In the genomic region with DNA sequence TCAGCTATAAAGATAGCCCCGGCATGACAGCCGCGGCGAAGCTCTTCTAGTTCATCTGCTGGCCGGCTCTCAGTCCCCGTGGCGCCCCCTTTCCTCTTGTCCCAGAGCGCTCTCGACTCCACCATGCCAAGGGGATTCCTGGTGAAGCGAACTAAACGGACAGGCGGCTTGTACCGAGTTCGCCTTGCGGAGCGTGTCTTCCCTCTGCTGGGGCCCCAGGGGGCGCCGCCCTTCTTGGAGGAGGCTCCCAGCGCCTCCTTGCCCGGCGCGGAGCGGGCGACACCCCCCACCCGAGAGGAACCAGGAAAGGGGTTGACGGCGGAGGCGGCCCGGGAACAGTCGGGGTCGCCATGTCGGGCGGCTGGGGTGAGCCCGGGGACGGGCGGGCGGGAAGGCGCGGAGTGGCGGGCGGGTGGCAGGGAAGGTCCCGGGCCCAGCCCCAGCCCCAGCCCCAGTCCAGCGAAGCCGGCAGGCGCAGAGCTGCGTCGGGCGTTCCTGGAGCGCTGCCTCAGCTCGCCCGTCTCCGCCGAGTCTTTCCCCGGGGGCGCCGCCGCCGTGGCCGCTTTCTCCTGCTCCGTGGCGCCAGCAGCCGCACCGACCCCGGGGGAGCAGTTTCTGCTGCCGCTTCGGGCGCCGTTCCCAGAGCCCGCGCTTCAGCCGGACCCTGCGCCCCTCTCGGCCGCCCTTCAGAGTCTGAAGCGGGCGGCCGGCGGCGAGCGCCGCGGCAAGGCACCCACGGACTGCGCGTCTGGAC, we compare ENCODE assay signal across 8 cellular contexts. TPM values are rescaled to one million over a fixed set of nuclear protein-coding genes. Genes with fewer than 3 reads are reported as not detected.
A peak's percentile ranks its signal among the peaks of the same experiment; 100 is the strongest.
DNase-seq lines count a peak whose midpoint lies in the region; ATAC-seq and TF ChIP-seq lines count a peak whose summit lies in the region.

A gene with protein sequence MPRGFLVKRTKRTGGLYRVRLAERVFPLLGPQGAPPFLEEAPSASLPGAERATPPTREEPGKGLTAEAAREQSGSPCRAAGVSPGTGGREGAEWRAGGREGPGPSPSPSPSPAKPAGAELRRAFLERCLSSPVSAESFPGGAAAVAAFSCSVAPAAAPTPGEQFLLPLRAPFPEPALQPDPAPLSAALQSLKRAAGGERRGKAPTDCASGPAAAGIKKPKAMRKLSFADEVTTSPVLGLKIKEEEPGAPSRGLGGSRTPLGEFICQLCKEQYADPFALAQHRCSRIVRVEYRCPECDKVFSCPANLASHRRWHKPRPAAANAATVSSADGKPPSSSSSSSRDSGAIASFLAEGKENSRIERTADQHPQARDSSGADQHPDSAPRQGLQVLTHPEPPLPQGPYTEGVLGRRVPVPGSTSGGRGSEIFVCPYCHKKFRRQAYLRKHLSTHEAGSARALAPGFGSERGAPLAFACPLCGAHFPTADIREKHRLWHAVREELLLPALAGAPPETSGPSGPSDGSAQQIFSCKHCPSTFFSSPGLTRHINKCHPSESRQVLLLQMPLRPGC (plus strand): TSS at position 35 of the 754 bp plus-strand sequence. CDS start 89 bp downstream, at position 124.

- DNase-seq in ELR (ENCODE audit: low read depth) (peak; percentile 45), MV-4-11 (lab: John Stamatoyannopoulos, UW) (peak; percentile 22), iPS DF 6.9 (ENCODE audit: low read depth, low spot score) (no peak), smooth muscle cell (lab: John Stamatoyannopoulos, UW; ENCODE audit: unreplicated experiment) (no peak), activated gamma-delta T cell treated with Interleukin-2 at 50 U/mL for 16 hours (no peak), dermis blood vessel endothelial cell (no peak)
- peak; percentile 29 for DNase-seq in activated naive CD8-positive, alpha-beta T cell treated with anti-CD3 and anti-CD28 coated beads for 36 hours

- H3K4me1 ChIP-seq in iPS DF 6.9 (ENCODE audit: control insufficient read depth, insufficient read depth, low read length), result 0 out of 2 replicates have a peak, but pooled peaks cover 3% of the 10 kb centered on the region
- H3K4me1 ChIP-seq in smooth muscle cell (ENCODE audit: low read depth), result peaks cover 12% of the 10 kb centered on the region

- H3K4me2 ChIP-seq in smooth muscle cell, result peak within 1 kb of the TSS; percentile 99

- H2AFZ ChIP-seq in smooth muscle cell (ENCODE audit: low read depth), result peak within 1 kb of the TSS; percentile 80

- H3K9me3 ChIP-seq in iPS DF 6.9 (ENCODE audit: control insufficient read depth, insufficient read depth, low read length), result no peaks in the 10 kb centered on the region
- H3K9me3 ChIP-seq in smooth muscle cell (replicated peaks; ENCODE audit: low read depth), result no peaks in the 10 kb centered on the region

- H3K9me3 Mint-ChIP-seq in activated naive CD8-positive, alpha-beta T cell treated with anti-CD3 and anti-CD28 coated beads for 36 hours, result no peaks in the 10 kb centered on the region

- H4K20me1 ChIP-seq in smooth muscle cell (ENCODE audit: low read depth), result peaks cover 6% of the 10 kb centered on the region

- no CpG with 5 or more reads among the region's 85 CpGs for WGBS in iPS DF 6.9 (ENCODE audit: insufficient coverage, insufficient read length)
- 9% methylated on average over 69 of the region's 85 CpGs for WGBS in smooth muscle cell (ENCODE audit: low lambda C conversion rate)

- H3F3A ChIP-seq in smooth muscle cell (ENCODE audit: low read depth), result no peaks in the 10 kb centered on the region

- H3K36me3 Mint-ChIP-seq in activated naive CD8-positive, alpha-beta T cell treated with anti-CD3 and anti-CD28 coated beads for 36 hours, result no peaks in the 10 kb centered on the region

- H3K27ac ChIP-seq in iPS DF 6.9 (ENCODE audit: low read length), result no peak within 1 kb of the TSS
- no peak within 1 kb of the TSS for H3K27ac ChIP-seq in smooth muscle cell (ENCODE audit: low read depth)

- H3K4me3 ChIP-seq in iPS DF 6.9 (ENCODE audit: low read length) (peak within 1 kb of the TSS; percentile 49; the same call in 1 of the 2 replicates), smooth muscle cell (peak within 1 kb of the TSS; percentile 64)

- peaks cover 9% of the 10 kb centered on the region for H3K4me1 Mint-ChIP-seq in activated naive CD8-positive, alpha-beta T cell treated with anti-CD3 and anti-CD28 coated beads for 36 hours

- TF ChIP-seq CTCF in smooth muscle cell (IDR thresholded peaks at IDR 0.05; ENCODE audit: borderline replicate concordance, insufficient read depth, poor library complexity, severe bottlenecking), result no peak

- peak within 1 kb of the TSS; percentile 73 for H3K4me3 Mint-ChIP-seq in activated naive CD8-positive, alpha-beta T cell treated with anti-CD3 and anti-CD28 coated beads for 36 hours

- H3K27me3 Mint-ChIP-seq in activated naive CD8-positive, alpha-beta T cell treated with anti-CD3 and anti-CD28 coated beads for 36 hours, result peaks cover 64% of the 10 kb centered on the region

- ATAC-seq in GM21528 (IDR thresholded peaks at IDR 0.05; ENCODE audit: low FRiP score, unreplicated experiment), result peak; percentile 28

- peaks cover 19% of the 10 kb centered on the region for H3K27me3 ChIP-seq in iPS DF 6.9 (ENCODE audit: control insufficient read depth, insufficient read depth, low read length)
- H3K27me3 ChIP-seq in smooth muscle cell (ENCODE audit: low read depth), result peaks cover 82% of the 10 kb centered on the region

- no peak within 1 kb of the TSS for H3K9ac ChIP-seq in smooth muscle cell (ENCODE audit: low read depth)

- H3K79me2 ChIP-seq in smooth muscle cell (ENCODE audit: low read depth), result no peaks in the 10 kb centered on the region

- no peak within 1 kb of the TSS for H3K27ac Mint-ChIP-seq in activated naive CD8-positive, alpha-beta T cell treated with anti-CD3 and anti-CD28 coated beads for 36 hours

- H3K36me3 ChIP-seq in iPS DF 6.9 (ENCODE audit: control insufficient read depth, insufficient read depth, low read length) (no peaks in the 10 kb centered on the region), smooth muscle cell (ENCODE audit: low read depth) (no peaks in the 10 kb centered on the region)

RNA-seq across cellular contexts. Expression of the gene that starts here (rescaled TPM):
- total RNA-seq in activated naive CD8-positive, alpha-beta T cell treated with anti-CD3 and anti-CD28 coated beads for 36 hours, result not detected
- total RNA-seq in smooth muscle cell, result not detected in 2 replicates
- polyA plus RNA-seq in smooth muscle cell, result not detected in 2 replicates
- not detected in 2 replicates for total RNA-seq in dermis blood vessel endothelial cell

Comparison
In these comparisons a context has a peak if more than half of its experiments do, and no peak if none do; other contexts are left out.
1. Peak in DNase-seq in activated naive CD8-positive, alpha-beta T cell treated with anti-CD3 and anti-CD28 coated beads for 36 hours; RNA of the gene not detected or under 1 TPM.
2. DNase-seq: peak in ELR (single experiment) and MV-4-11 (single experiment); none in iPS DF 6.9 (single experiment), smooth muscle cell (single experiment), activated gamma-delta T cell treated with Interleukin-2 at 50 U/mL for 16 hours (single experiment) and dermis blood vessel endothelial cell (single experiment).